Comparison of ENCODE assay signal across 1 cellular context in the genomic region with DNA sequence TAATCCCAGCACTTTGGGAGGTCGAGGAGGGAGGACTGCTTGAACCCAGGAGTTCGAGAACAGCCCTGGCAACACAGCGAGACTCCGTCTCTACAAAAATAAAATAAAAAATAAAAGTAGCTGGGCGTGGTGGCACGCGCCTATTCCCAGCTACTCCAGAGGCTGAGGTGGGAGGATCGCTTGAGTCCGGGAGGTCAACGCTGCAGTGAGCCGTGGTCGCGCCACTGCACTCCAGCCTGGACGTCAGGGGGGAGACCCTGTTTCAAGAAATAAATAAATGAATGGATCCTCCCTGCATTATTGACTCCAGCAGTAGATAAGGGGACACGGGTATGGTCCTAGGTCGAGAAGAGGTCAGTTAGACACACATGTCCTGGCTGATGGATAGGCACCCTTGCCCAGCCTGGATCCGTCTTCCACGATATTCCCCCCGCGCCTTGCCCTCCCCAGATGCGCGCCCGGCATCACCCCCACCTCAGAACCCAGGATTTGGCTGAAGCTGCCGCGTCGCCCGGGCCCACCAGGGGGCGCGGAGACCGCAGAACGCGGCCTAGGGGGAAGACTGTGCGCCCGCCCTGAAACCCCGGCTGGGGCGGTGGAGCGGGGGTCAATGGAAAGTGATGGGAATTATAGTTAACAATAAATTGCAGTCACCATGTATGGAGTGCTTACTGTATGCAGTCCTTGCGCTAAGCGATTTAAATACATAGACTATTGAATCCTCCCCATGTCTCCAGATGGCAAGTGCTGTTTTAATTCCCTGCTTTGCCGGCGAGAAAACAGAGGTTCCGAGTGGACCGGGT.
TF ChIP-seq lines count a peak whose summit lies in the region.

No MANE protein-coding gene starts in this region.

TF ChIP-seq in HepG2, 621 proteins besides CTCF, POLR2A, EP300 and RAD21 (continued from another document and continues in another):
- TF ChIP-seq ZNF639 (CRISPR knock-in tag; conservative IDR thresholded peaks at IDR 0.05) (no peak), GFI1 (CRISPR knock-in tag; IDR thresholded peaks at IDR 0.05; ENCODE audit: borderline replicate concordance) (0 out of 2 replicates have a peak, but pooled peaks have one; percentile 26), NONO (IDR thresholded peaks at IDR 0.05) (no peak), NONO (CRISPR knock-in tag; conservative IDR thresholded peaks at IDR 0.05) (no peak), ZMYM2 (CRISPR knock-in tag; IDR thresholded peaks at IDR 0.05) (no peak), TBX2 (CRISPR knock-in tag; IDR thresholded peaks at IDR 0.05; ENCODE audit: borderline replicate concordance) (peak; percentile 37; the same call in 1 of the 2 replicates), PHF21A (CRISPR knock-in tag; IDR thresholded peaks at IDR 0.05) (no peak), RBAK (CRISPR knock-in tag; IDR thresholded peaks at IDR 0.05) (no peak), TBP (CRISPR knock-in tag; IDR thresholded peaks at IDR 0.05) (no peak), ZKSCAN5 (CRISPR knock-in tag; IDR thresholded peaks at IDR 0.05) (no peak), HOXA3 (CRISPR knock-in tag; IDR thresholded peaks at IDR 0.05) (peak; percentile 58; the same call in 1 of the 2 replicates), ZNF263 (CRISPR knock-in tag; IDR thresholded peaks at IDR 0.05) (0 out of 2 replicates have a peak, but pooled peaks have one; percentile 28), ARID3A (IDR thresholded peaks at IDR 0.05; ENCODE audit: low read depth, low read length) (no peak), CHD2 (IDR thresholded peaks at IDR 0.05; ENCODE audit: low read depth, low read length) (no peak), ZNF816 (CRISPR knock-in tag; IDR thresholded peaks at IDR 0.05; ENCODE audit: borderline replicate concordance) (no peak), POLR2G (IDR thresholded peaks at IDR 0.05; ENCODE audit: low read depth, low read length) (no peak), ZNF510 (CRISPR knock-in tag; IDR thresholded peaks at IDR 0.05; ENCODE audit: low read depth) (no peak), MED13 (CRISPR knock-in tag; IDR thresholded peaks at IDR 0.05) (no peak), MEF2D (CRISPR knock-in tag; IDR thresholded peaks at IDR 0.05) (no peak), ZNF580 (CRISPR knock-in tag; IDR thresholded peaks at IDR 0.05; ENCODE audit: borderline replicate concordance, low read depth) (no peak), ZNF550 (CRISPR knock-in tag; IDR thresholded peaks at IDR 0.05; ENCODE audit: borderline replicate concordance) (no peak), MBNL3 (CRISPR knock-in tag; conservative IDR thresholded peaks at IDR 0.05) (no peak), ZNF704 (CRISPR knock-in tag; IDR thresholded peaks at IDR 0.05; ENCODE audit: borderline replicate concordance) (no peak), REST (IDR thresholded peaks at IDR 0.05; ENCODE audit: borderline replicate concordance in 1 of 2, low read depth in 1 of 2, low read length in 2 of 2) (no peak), ZSCAN20 (CRISPR knock-in tag; IDR thresholded peaks at IDR 0.05; ENCODE audit: borderline replicate concordance) (0 out of 2 replicates have a peak, but pooled peaks have one; percentile 51), ARID2 (CRISPR knock-in tag; IDR thresholded peaks at IDR 0.05; ENCODE audit: borderline replicate concordance) (peak; percentile 48; the same call in 1 of the 2 replicates), NBN (conservative IDR thresholded peaks at IDR 0.05) (no peak), ZNF556 (CRISPR knock-in tag; IDR thresholded peaks at IDR 0.05; ENCODE audit: borderline replicate concordance) (no peak; the same call in 1 of the 2 replicates), SIX4 (CRISPR knock-in tag; IDR thresholded peaks at IDR 0.05) (no peak), XRCC5 (optimal IDR thresholded peaks at IDR 0.05; ENCODE audit: low read length) (peak; percentile 87)
- TF ChIP-seq, protein P1, sequence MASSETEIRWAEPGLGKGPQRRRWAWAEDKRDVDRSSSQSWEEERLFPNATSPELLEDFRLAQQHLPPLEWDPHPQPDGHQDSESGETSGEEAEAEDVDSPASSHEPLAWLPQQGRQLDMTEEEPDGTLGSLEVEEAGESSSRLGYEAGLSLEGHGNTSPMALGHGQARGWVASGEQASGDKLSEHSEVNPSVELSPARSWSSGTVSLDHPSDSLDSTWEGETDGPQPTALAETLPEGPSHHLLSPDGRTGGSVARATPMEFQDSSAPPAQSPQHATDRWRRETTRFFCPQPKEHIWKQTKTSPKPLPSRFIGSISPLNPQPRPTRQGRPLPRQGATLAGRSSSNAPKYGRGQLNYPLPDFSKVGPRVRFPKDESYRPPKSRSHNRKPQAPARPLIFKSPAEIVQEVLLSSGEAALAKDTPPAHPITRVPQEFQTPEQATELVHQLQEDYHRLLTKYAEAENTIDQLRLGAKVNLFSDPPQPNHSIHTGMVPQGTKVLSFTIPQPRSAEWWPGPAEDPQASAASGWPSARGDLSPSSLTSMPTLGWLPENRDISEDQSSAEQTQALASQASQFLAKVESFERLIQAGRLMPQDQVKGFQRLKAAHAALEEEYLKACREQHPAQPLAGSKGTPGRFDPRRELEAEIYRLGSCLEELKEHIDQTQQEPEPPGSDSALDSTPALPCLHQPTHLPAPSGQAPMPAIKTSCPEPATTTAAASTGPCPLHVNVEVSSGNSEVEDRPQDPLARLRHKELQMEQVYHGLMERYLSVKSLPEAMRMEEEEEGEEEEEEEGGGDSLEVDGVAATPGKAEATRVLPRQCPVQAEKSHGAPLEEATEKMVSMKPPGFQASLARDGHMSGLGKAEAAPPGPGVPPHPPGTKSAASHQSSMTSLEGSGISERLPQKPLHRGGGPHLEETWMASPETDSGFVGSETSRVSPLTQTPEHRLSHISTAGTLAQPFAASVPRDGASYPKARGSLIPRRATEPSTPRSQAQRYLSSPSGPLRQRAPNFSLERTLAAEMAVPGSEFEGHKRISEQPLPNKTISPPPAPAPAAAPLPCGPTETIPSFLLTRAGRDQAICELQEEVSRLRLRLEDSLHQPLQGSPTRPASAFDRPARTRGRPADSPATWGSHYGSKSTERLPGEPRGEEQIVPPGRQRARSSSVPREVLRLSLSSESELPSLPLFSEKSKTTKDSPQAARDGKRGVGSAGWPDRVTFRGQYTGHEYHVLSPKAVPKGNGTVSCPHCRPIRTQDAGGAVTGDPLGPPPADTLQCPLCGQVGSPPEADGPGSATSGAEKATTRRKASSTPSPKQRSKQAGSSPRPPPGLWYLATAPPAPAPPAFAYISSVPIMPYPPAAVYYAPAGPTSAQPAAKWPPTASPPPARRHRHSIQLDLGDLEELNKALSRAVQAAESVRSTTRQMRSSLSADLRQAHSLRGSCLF (CRISPR knock-in tag; IDR thresholded peaks at IDR 0.05; ENCODE audit: borderline replicate concordance), result no peak
- TF ChIP-seq, protein P2, sequence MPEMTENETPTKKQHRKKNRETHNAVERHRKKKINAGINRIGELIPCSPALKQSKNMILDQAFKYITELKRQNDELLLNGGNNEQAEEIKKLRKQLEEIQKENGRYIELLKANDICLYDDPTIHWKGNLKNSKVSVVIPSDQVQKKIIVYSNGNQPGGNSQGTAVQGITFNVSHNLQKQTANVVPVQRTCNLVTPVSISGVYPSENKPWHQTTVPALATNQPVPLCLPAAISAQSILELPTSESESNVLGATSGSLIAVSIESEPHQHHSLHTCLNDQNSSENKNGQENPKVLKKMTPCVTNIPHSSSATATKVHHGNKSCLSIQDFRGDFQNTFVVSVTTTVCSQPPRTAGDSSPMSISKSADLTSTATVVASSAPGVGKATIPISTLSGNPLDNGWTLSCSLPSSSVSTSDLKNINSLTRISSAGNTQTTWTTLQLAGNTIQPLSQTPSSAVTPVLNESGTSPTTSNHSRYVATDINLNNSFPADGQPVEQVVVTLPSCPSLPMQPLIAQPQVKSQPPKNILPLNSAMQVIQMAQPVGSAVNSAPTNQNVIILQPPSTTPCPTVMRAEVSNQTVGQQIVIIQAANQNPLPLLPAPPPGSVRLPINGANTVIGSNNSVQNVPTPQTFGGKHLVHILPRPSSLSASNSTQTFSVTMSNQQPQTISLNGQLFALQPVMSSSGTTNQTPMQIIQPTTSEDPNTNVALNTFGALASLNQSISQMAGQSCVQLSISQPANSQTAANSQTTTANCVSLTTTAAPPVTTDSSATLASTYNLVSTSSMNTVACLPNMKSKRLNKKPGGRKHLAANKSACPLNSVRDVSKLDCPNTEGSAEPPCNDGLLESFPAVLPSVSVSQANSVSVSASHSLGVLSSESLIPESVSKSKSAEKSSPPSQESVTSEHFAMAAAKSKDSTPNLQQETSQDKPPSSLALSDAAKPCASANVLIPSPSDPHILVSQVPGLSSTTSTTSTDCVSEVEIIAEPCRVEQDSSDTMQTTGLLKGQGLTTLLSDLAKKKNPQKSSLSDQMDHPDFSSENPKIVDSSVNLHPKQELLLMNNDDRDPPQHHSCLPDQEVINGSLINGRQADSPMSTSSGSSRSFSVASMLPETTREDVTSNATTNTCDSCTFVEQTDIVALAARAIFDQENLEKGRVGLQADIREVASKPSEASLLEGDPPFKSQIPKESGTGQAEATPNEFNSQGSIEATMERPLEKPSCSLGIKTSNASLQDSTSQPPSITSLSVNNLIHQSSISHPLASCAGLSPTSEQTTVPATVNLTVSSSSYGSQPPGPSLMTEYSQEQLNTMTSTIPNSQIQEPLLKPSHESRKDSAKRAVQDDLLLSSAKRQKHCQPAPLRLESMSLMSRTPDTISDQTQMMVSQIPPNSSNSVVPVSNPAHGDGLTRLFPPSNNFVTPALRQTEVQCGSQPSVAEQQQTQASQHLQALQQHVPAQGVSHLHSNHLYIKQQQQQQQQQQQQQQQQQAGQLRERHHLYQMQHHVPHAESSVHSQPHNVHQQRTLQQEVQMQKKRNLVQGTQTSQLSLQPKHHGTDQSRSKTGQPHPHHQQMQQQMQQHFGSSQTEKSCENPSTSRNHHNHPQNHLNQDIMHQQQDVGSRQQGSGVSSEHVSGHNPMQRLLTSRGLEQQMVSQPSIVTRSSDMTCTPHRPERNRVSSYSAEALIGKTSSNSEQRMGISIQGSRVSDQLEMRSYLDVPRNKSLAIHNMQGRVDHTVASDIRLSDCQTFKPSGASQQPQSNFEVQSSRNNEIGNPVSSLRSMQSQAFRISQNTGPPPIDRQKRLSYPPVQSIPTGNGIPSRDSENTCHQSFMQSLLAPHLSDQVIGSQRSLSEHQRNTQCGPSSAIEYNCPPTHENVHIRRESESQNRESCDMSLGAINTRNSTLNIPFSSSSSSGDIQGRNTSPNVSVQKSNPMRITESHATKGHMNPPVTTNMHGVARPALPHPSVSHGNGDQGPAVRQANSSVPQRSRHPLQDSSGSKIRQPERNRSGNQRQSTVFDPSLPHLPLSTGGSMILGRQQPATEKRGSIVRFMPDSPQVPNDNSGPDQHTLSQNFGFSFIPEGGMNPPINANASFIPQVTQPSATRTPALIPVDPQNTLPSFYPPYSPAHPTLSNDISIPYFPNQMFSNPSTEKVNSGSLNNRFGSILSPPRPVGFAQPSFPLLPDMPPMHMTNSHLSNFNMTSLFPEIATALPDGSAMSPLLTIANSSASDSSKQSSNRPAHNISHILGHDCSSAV (CRISPR knock-in tag; IDR thresholded peaks at IDR 0.05; ENCODE audit: borderline replicate concordance), result no peak
